ENCODE assay signal across 20 cellular contexts in genomic region chr11:57161351-57161750, GRCh38. TPM values are rescaled to one million over a fixed set of nuclear protein-coding genes. Genes with fewer than 3 reads are reported as not detected.
"Had no signal": no experiment of that assay in that cellular context is flagged by ENCODE, and none has a peak within 500 bp of the region (broad histone marks: within the 10 kb centered on the region; RNA-seq: fewer than 3 reads in every experiment).

No MANE protein-coding gene starts in this region.

- H3K27ac ChIP-seq: cardiac muscle cell, epithelial cell of prostate, psoas muscle, right lobe of liver had no signal

- ATAC-seq: activated CD4-positive, CD25-positive, alpha-beta regulatory T cell treated with anti-CD3 and anti-CD28 coated beads, Interleukin-2, amount 50 U/mL, for 24 hours; psoas muscle; stimulated activated naive CD8-positive, alpha-beta T cell treated with anti-CD3 and anti-CD28 coated beads, Interleukin-15, Interleukin-2, amounts not matched to agents 100 U/mL and 50 U/mL, for 24 hours had no signal

- H3K9me3 ChIP-seq: psoas muscle, right lobe of liver had no signal

- H3K9me3 Mint-ChIP-seq: activated T-cell treated with anti-CD3 and anti-CD28 coated beads, Interleukin-2, amount 50 U/mL, for 24 hours; nephron had no signal

- H3K4me3 ChIP-seq: cardiac muscle cell, psoas muscle, right lobe of liver, smooth muscle cell had no signal

- H3K27ac Mint-ChIP-seq: activated T-cell treated with anti-CD3 and anti-CD28 coated beads, Interleukin-2, amount 50 U/mL, for 24 hours; nephron had no signal

- H3K4me1 ChIP-seq: psoas muscle had no signal

- DNase-seq: activated CD4-positive, alpha-beta T cell treated with anti-CD3 and anti-CD28 coated beads, Interleukin-2, amount 50 U/mL, for 1 hour; activated effector memory CD4-positive, alpha-beta T cell treated with Interleukin-2 at 50 U/mL for 16 hours; activated naive CD4-positive, alpha-beta T cell treated with anti-CD3 and anti-CD28 coated beads, Interleukin-2, amount 50 U/mL, for 16 hours; activated T-cell treated with anti-CD3 and anti-CD28 coated beads, Interleukin-2, amount 50 U/mL, for 24 hours; foreskin melanocyte; head of caudate nucleus; occipital lobe; psoas muscle; stimulated activated CD4-positive, alpha-beta T cell treated with anti-CD3 and anti-CD28 coated beads, Interleukin-4, amount 100 ng/mL, for 4 hours; stimulated activated naive CD8-positive, alpha-beta T cell treated with anti-CD3 and anti-CD28 coated beads, Interleukin-15, Interleukin-2, amounts not matched to agents 100 U/mL and 50 U/mL, for 24 hours; T-helper 9 cell; trophoblast cell had no signal

- H3K4me3 Mint-ChIP-seq: activated T-cell treated with anti-CD3 and anti-CD28 coated beads, Interleukin-2, amount 50 U/mL, for 24 hours; nephron had no signal

- H3K27me3 ChIP-seq: cardiac muscle cell, right lobe of liver had no signal

- H3K36me3 ChIP-seq: cardiac muscle cell, right lobe of liver had no signal

RNA-seq across cellular contexts. Expression of gene LRRC55, which starts 20.4 kb away (rescaled TPM):
- total RNA-seq: astrocyte, fibroblast of lung, smooth muscle cell had no signal
